In the genomic region with DNA sequence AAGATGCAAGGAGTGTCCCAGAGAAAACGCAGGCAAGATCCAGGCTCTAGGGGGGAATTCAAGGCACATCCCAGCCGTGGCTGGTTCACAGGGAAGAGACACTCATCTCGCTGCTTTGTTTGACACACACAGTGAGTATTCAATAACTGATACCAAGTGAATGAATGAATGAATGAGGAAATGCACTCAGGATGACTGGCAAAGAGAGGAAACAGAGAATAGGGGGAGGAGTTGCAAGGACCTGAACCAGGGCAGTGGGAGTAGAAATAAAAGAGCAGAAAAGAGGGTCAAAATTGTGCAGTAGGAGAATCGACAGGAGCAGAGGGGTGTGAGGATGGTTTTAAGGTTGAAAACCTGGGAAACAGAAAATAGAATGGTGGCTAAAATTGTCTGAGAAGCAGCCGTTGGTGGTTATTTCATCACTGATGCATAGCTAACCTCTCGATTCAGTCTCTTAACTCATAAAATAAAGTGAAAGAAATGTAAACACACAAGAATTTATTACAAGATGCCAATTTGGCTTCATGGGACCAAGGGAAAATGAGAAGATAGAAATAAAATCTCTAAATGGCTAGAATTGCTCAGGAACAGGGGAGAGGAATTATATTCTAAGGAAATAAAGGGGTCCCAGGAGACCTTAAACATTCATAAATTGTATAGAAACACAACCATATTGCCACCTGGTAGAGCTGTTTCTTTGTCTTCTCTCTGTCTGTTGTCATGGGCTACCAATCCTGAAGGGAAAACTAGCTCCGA, we compare ENCODE assay signal across 12 cellular contexts.
DNase-seq lines count a peak whose midpoint lies in the region; ATAC-seq and TF ChIP-seq lines count a peak whose summit lies in the region.
"Had no signal": no experiment of that assay in that cellular context is flagged by ENCODE, and none has a peak within 500 bp of the region (broad histone marks: within the 10 kb centered on the region; RNA-seq: fewer than 3 reads in every experiment).

No MANE protein-coding gene starts in this region.

- no peaks in the 10 kb centered on the region for H3K27me3 ChIP-seq in esophagus squamous epithelium

- no peaks in the 10 kb centered on the region for H3K4me1 ChIP-seq in esophagus squamous epithelium

- H3K9me3 ChIP-seq in esophagus squamous epithelium = no peaks in the 10 kb centered on the region

- intact Hi-C loops in esophagus squamous epithelium (cut with DNase I) = no loop called here

- H3K4me3 ChIP-seq in esophagus squamous epithelium = no peak overlapping the region

- ATAC-seq in HG02588 (IDR thresholded peaks at IDR 0.05; ENCODE audit: unreplicated experiment) = peak; percentile 33
- ATAC-seq: natural killer cell had no signal

- DNase-seq in NOMO-1 (lab: John Stamatoyannopoulos, UW; ENCODE audit: unreplicated experiment in 2 of 2) = peak; percentile 7 to 47
- DNase-seq in NOMO-1 treated with dmso at 0.1 percent for 144 hours (lab: John Stamatoyannopoulos, UW; ENCODE audit: unreplicated experiment) = no peak
- DNase-seq in NOMO-1 treated with DMSO at 0.1 percent for 48 hours (lab: John Stamatoyannopoulos, UW; ENCODE audit: unreplicated experiment) = peak; percentile 36
- DNase-seq in superior temporal gyrus (ENCODE audit: extremely low spot score) = peak; percentile 34
- DNase-seq in NCI-H524 (lab: John Stamatoyannopoulos, UW) = no peak
- DNase-seq in esophagus squamous epithelium (lab: John Stamatoyannopoulos, UW) = no peak
- DNase-seq in stimulated activated CD4-positive, alpha-beta T cell treated with anti-CD3 and anti-CD28 coated beads, Interleukin-15, amount 100 ng/mL, for 24 hours = no peak
- DNase-seq: KBM-7; natural killer cell; NCI-H446 treated with DMSO at 0.1 percent for 48 hours; stimulated activated CD4-positive, alpha-beta T cell treated with anti-CD3 and anti-CD28 coated beads, Interleukin-12 subunit alpha, Interleukin-12 subunit beta, amount 100 ng/mL, for 4 hours had no signal

- 57 to 68% methylated on average over 7 of the region's 7 CpGs for WGBS in esophagus squamous epithelium, 2 donors

- no peak for TF ChIP-seq POLR2A in esophagus squamous epithelium (IDR thresholded peaks at IDR 0.05)

- TF ChIP-seq CTCF in esophagus squamous epithelium (IDR thresholded peaks at IDR 0.05) = no peak

- no peak overlapping the region for H3K27ac ChIP-seq in esophagus squamous epithelium

- H3K36me3 ChIP-seq in esophagus squamous epithelium = no peaks in the 10 kb centered on the region

Comparison
In these comparisons a context has a peak if more than half of its experiments do, and no peak if none do; other contexts are left out.
1. DNase-seq: peak in NOMO-1 (2 of 2), NOMO-1 treated with DMSO at 0.1 percent for 48 hours (single experiment) and superior temporal gyrus (single experiment); none in NOMO-1 treated with dmso at 0.1 percent for 144 hours (single experiment), NCI-H524 (0 of 2), esophagus squamous epithelium (single experiment) and stimulated activated CD4-positive, alpha-beta T cell treated with anti-CD3 and anti-CD28 coated beads, Interleukin-15, amount 100 ng/mL, for 24 hours (single experiment).